ENCODE assay signal across 8 cellular contexts in the genomic region with DNA sequence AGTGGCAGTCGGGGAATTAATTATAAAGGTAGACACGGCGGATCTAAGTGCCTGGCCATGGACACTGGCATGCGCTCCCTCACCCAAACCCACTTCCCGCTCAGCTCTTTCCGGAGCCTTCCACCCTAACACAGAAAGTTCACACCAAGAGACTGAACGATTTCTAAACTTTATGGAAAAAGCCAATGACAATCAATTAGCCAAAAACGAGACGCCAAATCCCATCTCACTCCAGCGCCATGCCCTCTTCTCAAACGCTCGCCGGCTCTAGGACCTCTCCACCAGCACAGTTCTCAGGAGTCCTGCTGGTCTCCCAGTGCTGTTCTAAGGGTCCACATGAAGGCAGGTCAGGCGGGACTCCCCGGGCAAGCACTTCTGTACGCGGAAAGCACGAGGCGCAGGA. TPM values are rescaled to one million over a fixed set of nuclear protein-coding genes. Genes with fewer than 3 reads are reported as not detected.
A peak's percentile ranks its signal among the peaks of the same experiment; 100 is the strongest.
DNase-seq lines count a peak whose midpoint lies in the region; ATAC-seq and TF ChIP-seq lines count a peak whose summit lies in the region.

No MANE protein-coding gene starts in this region.

- CTCF ChIA-PET in A673 (lab: Charles Lee), result no interaction called here

- H3K36me3 ChIP-seq in A673 (ENCODE audit: insufficient read depth, low read length, poor library complexity, severe bottlenecking), result no peaks in the 10 kb centered on the region
- no peaks in the 10 kb centered on the region for H3K36me3 ChIP-seq in SK-N-MC (ENCODE audit: insufficient read depth, low read length)

- H3K27ac ChIP-seq in A673 (ENCODE audit: low read depth, low read length, poor library complexity, severe bottlenecking) (peak overlapping the region; percentile 75), SK-N-MC (no peak overlapping the region)

- H3K27me3 ChIP-seq in A673 (replicated peaks; ENCODE audit: insufficient read depth, low read depth, low read length, poor library complexity), result no peaks in the 10 kb centered on the region

- TF ChIP-seq CTCF in A673 (conservative IDR thresholded peaks at IDR 0.05; ENCODE audit: low read depth, low read length) (no peak), fibroblast of villous mesenchyme (IDR thresholded peaks at IDR 0.05; ENCODE audit: insufficient read depth, low read depth, low read length) (no peak)

- intact Hi-C loops in A673 (cut with micrococcal nuclease; ENCODE audit: unreplicated experiment), result loop anchor here (1.0 kb wide), 1 partner anchor 31 kb away; no protein-coding TSS in a partner anchor
- intact Hi-C loops in sciatic nerve (cut with DNase I), result no loop called here

- no peaks in the 10 kb centered on the region for H3K9me3 ChIP-seq in A673 (ENCODE audit: low read depth, low read length, poor library complexity, severe bottlenecking)
- H3K9me3 ChIP-seq in SK-N-MC (ENCODE audit: low read depth, low read length), result no peaks in the 10 kb centered on the region

- POLR2A ChIA-PET in A673 (lab: Charles Lee; ENCODE audit: low non-redundant PET), result no interaction called here

- peaks cover 13% of the 10 kb centered on the region for H3K4me1 ChIP-seq in A673 (ENCODE audit: insufficient read depth, low read length, poor library complexity, severe bottlenecking)

- no TSS peak for BruUV-seq in A673 (replicated peaks; lab: Mats Ljungman, UMichigan)

- peak; percentile 1 for ATAC-seq in GM21447 (IDR thresholded peaks at IDR 0.05; ENCODE audit: unreplicated experiment)
- peak; percentile 3 for ATAC-seq in sciatic nerve

- no peak for DNase-seq in A673 (ENCODE audit: low spot score)
- DNase-seq in SK-N-MC (ENCODE audit: low read depth, low spot score), result no peak
- no peak for DNase-seq in fibroblast of villous mesenchyme (ENCODE audit: low read depth)
- DNase-seq in sciatic nerve (ENCODE audit: low spot score), result no peak
- no peak for DNase-seq in putamen (ENCODE audit: low spot score)
- DNase-seq in D341Med (ENCODE audit: low spot score), result no peak
- DNase-seq in NCI-H2171 (lab: John Stamatoyannopoulos, UW), result no peak

- H3K9ac ChIP-seq in SK-N-MC (ENCODE audit: insufficient read length), result peak overlapping the region; percentile 90

- H3K4me3 ChIP-seq in A673 (ENCODE audit: low read depth, low read length, poor library complexity, severe bottlenecking) (peak overlapping the region; percentile 80), SK-N-MC (peak overlapping the region; percentile 95), fibroblast of villous mesenchyme (ENCODE audit: low read depth, low read length) (peak overlapping the region; percentile 99)

RNA-seq across cellular contexts. Expression of a gene that starts 0.6 kb away (rescaled TPM):
- total RNA-seq in A673 (2021) (135 and 136 TPM in 2 replicates), fibroblast of villous mesenchyme (78.6 and 92.8 TPM in 2 replicates), sciatic nerve (74.4 TPM)

RNA-seq across cellular contexts. Expression of a gene that starts 55.6 kb away (rescaled TPM):
- total RNA-seq in A673 (2021), result 0.20 and 0.30 TPM in 2 replicates
- total RNA-seq in fibroblast of villous mesenchyme, result 0.97 and 2.2 TPM in 2 replicates
- 7.1 TPM for total RNA-seq in sciatic nerve
